ENCODE assay signal across 1 cellular context in genomic region chr14:35374273-35374681, GRCh38.
TF ChIP-seq lines count a peak whose summit lies in the region.

No MANE protein-coding gene starts in this region.

TF ChIP-seq in HCT116, 20 proteins besides CTCF, POLR2A, EP300 and RAD21 (continued from another document):
- no peak for TF ChIP-seq EZH2phosphoT487 (IDR thresholded peaks at IDR 0.05; ENCODE audit: borderline replicate concordance)
- TF ChIP-seq TCF7L2 (IDR thresholded peaks at IDR 0.05; ENCODE audit: borderline replicate concordance, extremely low read depth, insufficient read depth, insufficient read length): no peak
- no peak for TF ChIP-seq SIN3A (IDR thresholded peaks at IDR 0.05; ENCODE audit: low read depth)
- TF ChIP-seq EZH2 (IDR thresholded peaks at IDR 0.05): no peak
- TF ChIP-seq FOSL1 (IDR thresholded peaks at IDR 0.05; ENCODE audit: low read depth): peak; percentile 34; the same call in 1 of the 2 replicates
- TF ChIP-seq JUND (IDR thresholded peaks at IDR 0.05): no peak
- no peak for TF ChIP-seq ZNF274 (IDR thresholded peaks at IDR 0.05; ENCODE audit: low read depth, low read length)
TF ChIP-seq in HCT116: peak in this region for 5.
